ENCODE assay signal across 13 cellular contexts in the genomic region with DNA sequence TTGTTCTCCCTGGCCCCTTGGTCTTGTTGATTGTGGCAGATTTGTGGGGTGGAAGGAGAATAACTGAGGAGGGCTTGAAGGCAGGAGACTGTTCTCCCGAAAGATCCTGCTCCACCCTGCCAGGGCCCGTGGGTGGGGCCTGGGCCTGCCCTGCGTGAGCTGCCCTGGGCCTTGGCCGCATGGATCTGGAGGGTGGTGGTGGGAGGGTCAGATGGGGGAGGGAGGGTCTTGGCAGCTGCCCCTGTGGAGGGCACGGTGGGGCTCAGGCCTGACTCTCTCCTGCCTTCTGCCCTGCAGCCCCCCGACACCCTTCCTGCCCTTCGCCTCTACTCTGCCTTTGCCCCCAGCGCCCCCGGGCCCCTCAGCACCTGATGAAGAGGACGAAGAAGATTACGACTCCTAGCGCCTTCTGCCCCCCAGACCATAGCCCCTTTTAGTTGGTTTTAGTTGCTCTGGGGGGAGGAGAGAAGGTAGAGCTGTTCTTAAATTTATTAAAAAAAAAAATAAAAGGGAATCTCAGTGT. TPM values are rescaled to one million over a fixed set of nuclear protein-coding genes. Genes with fewer than 3 reads are reported as not detected.
DNase-seq lines count a peak whose midpoint lies in the region; ATAC-seq, FAIRE-seq and TF ChIP-seq lines count a peak whose summit lies in the region.
"Had no signal": no experiment of that assay in that cellular context is flagged by ENCODE, and none has a peak within 500 bp of the region (broad histone marks: within the 10 kb centered on the region; RNA-seq: fewer than 3 reads in every experiment).

No MANE protein-coding gene starts in this region.

- H3K9me3 ChIP-seq in A549 (no peaks in the 10 kb centered on the region), DND-41 (ENCODE audit: insufficient read depth, low read length, severe bottlenecking) (no peaks in the 10 kb centered on the region)

- no peak for TF ChIP-seq EP300 in A549 (IDR thresholded peaks at IDR 0.05)

- H3K4me3 ChIP-seq in A549 (no peak overlapping the region), DND-41 (ENCODE audit: low read depth in 1 of 2, low read length in 2 of 2) (peak overlapping the region in 1 of 2 experiments; percentile 84; a peak in 2 of 4 replicates), brain microvascular endothelial cell (ENCODE audit: low read depth, low read length) (no peak overlapping the region)

- H3K4me3 Mint-ChIP-seq in activated naive CD8-positive, alpha-beta T cell treated with anti-CD3 and anti-CD28 coated beads for 36 hours, result peak overlapping the region; percentile 95
- peak overlapping the region; percentile 41 for H3K4me3 Mint-ChIP-seq in memory B cell

- no peak for TF ChIP-seq POLR2A in A549 (IDR thresholded peaks at IDR 0.05; ENCODE audit: low read length)

- DNase-seq in A549 (ENCODE audit: low read depth in 1 of 2, low spot score in 1 of 2), result no peak
- DNase-seq in DND-41, result no peak
- DNase-seq in activated naive CD8-positive, alpha-beta T cell treated with anti-CD3 and anti-CD28 coated beads for 36 hours, result no peak
- no peak for DNase-seq in memory B cell (ENCODE audit: low spot score in 2 of 2)
- no peak for DNase-seq in cortex of kidney (lab: John Stamatoyannopoulos, UW)
- no peak for DNase-seq in brain microvascular endothelial cell
- no peak for DNase-seq in DMS153 treated with DMSO at 0.1 percent for 48 hours (lab: John Stamatoyannopoulos, UW; ENCODE audit: unreplicated experiment)
- DNase-seq: DMS79, H9, NCI-H1694 had no signal

- POLR2A ChIA-PET in A549 (lab: Yijun Ruan, JAX), result no interaction called here

- CTCF ChIA-PET in A549 (lab: Yijun Ruan, JAX), result interaction anchor here (0.7 to 31.6 kb wide), 4 partner anchors 9 to 67 kb away, joined by 3 to 618 read pairs (median 7); a partner anchor contains a TSS

- H3K4me1 Mint-ChIP-seq in activated naive CD8-positive, alpha-beta T cell treated with anti-CD3 and anti-CD28 coated beads for 36 hours, result peaks cover 23% of the 10 kb centered on the region
- H3K4me1 Mint-ChIP-seq in memory B cell, result peaks cover 15% of the 10 kb centered on the region

- H3K27me3 Mint-ChIP-seq in activated naive CD8-positive, alpha-beta T cell treated with anti-CD3 and anti-CD28 coated beads for 36 hours, result no peaks in the 10 kb centered on the region
- no peaks in the 10 kb centered on the region for H3K27me3 Mint-ChIP-seq in memory B cell

- WGBS in A549 (ENCODE audit: missing lambda C conversion rate), result 89% methylated on average over 10 of the region's 12 CpGs

- H3K27ac ChIP-seq in A549 (no peak overlapping the region; a peak in 1 of 6 replicates), DND-41 (ENCODE audit: low read length) (peak overlapping the region; percentile 0; the same call in 1 of the 2 replicates), brain microvascular endothelial cell (no peak overlapping the region)

- no peak for TF ChIP-seq RAD21 in A549 (conservative IDR thresholded peaks at IDR 0.05 in 1 of 2, IDR thresholded peaks at IDR 0.05 in 1 of 2)

- FAIRE-seq in A549 (lab: Jason Lieb, UNC), result no peak
- FAIRE-seq: colon had no signal

- no peak for TF ChIP-seq CTCF in A549 (IDR thresholded peaks at IDR 0.05)
- no peak for TF ChIP-seq CTCF in DND-41 (IDR thresholded peaks at IDR 0.05; ENCODE audit: borderline replicate concordance, extremely low read depth, low read length, poor library complexity, severe bottlenecking)
- no peak for TF ChIP-seq CTCF in brain microvascular endothelial cell (IDR thresholded peaks at IDR 0.05; ENCODE audit: low read depth, low read length, missing control alignments)

- H3K27me3 ChIP-seq in DND-41 (ENCODE audit: insufficient read depth, low read length, poor library complexity), result no peaks in the 10 kb centered on the region
- no peaks in the 10 kb centered on the region for H3K27me3 ChIP-seq in brain microvascular endothelial cell (replicated peaks)

- ATAC-seq in A549 (no peak), DND-41 (ENCODE audit: insufficient read depth, low read depth) (no peak), memory B cell (ENCODE audit: low read depth) (no peak), HG02759 (IDR thresholded peaks at IDR 0.05; ENCODE audit: unreplicated experiment) (no peak)

- in situ Hi-C loops in brain microvascular endothelial cell (cut with HindIII; ENCODE audit: low pct_ligation_motif_present, low sequenced_read_pairs), result no loop called here

- H3K36me3 ChIP-seq in DND-41 (ENCODE audit: insufficient read depth, low read length), result peaks cover 48% of the 10 kb centered on the region
- H3K36me3 ChIP-seq in brain microvascular endothelial cell (replicated peaks), result peaks cover 22% of the 10 kb centered on the region

- H3K4me1 ChIP-seq in A549, result peaks cover 32% of the 10 kb centered on the region
- H3K4me1 ChIP-seq in DND-41 (ENCODE audit: insufficient read depth, low read length), result peaks cover 33% of the 10 kb centered on the region

- H3K9me3 Mint-ChIP-seq in activated naive CD8-positive, alpha-beta T cell treated with anti-CD3 and anti-CD28 coated beads for 36 hours, result no peaks in the 10 kb centered on the region
- no peaks in the 10 kb centered on the region for H3K9me3 Mint-ChIP-seq in memory B cell
- H3K9me3 Mint-ChIP-seq: H9 had no signal

- no peak overlapping the region for H3K27ac Mint-ChIP-seq in activated naive CD8-positive, alpha-beta T cell treated with anti-CD3 and anti-CD28 coated beads for 36 hours
- no peak overlapping the region for H3K27ac Mint-ChIP-seq in memory B cell

- H4K20me1 ChIP-seq in DND-41 (ENCODE audit: insufficient read depth, low read length), result peaks cover 15% of the 10 kb centered on the region

- no peak overlapping the region for H2AFZ ChIP-seq in DND-41 (ENCODE audit: low read depth, low read length)

- H3K79me2 ChIP-seq in DND-41 (ENCODE audit: insufficient read depth, low read length), result peaks cover 36% of the 10 kb centered on the region

- peak overlapping the region; percentile 72; the same call in 1 of the 2 replicates for H3K9ac ChIP-seq in DND-41 (ENCODE audit: low read depth, low read length)

- H3K4me2 ChIP-seq in A549 (peak overlapping the region; percentile 91; the same call in 2 of the 3 replicates), DND-41 (ENCODE audit: insufficient read depth, low read length) (peak overlapping the region; percentile 90)

- peaks cover 2% of the 10 kb centered on the region for H3K36me3 Mint-ChIP-seq in activated naive CD8-positive, alpha-beta T cell treated with anti-CD3 and anti-CD28 coated beads for 36 hours
- H3K36me3 Mint-ChIP-seq in memory B cell, result peaks cover 12% of the 10 kb centered on the region

TF ChIP-seq in A549, 52 proteins besides CTCF, POLR2A, EP300 and RAD21:
- no peak for TF ChIP-seq CEBPB (IDR thresholded peaks at IDR 0.05)
- no peak for TF ChIP-seq RARB (CRISPR knock-in tag; IDR thresholded peaks at IDR 0.05)
- TF ChIP-seq PHF8 (IDR thresholded peaks at IDR 0.05; ENCODE audit: borderline replicate concordance, low read depth), result no peak
- TF ChIP-seq HOXA7 (CRISPR knock-in tag; IDR thresholded peaks at IDR 0.05), result no peak
- TF ChIP-seq, protein P1, sequence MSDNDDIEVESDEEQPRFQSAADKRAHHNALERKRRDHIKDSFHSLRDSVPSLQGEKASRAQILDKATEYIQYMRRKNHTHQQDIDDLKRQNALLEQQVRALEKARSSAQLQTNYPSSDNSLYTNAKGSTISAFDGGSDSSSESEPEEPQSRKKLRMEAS (IDR thresholded peaks at IDR 0.05), result no peak
- no peak for TF ChIP-seq SMC3 (IDR thresholded peaks at IDR 0.05)
- TF ChIP-seq MAZ (IDR thresholded peaks at IDR 0.05; ENCODE audit: borderline replicate concordance, low read depth, low read length), result no peak
- TF ChIP-seq RCOR1 (IDR thresholded peaks at IDR 0.05; ENCODE audit: low read depth, low read length), result no peak
- TF ChIP-seq MAFK (IDR thresholded peaks at IDR 0.05; ENCODE audit: partially characterized antibody), result no peak
TF ChIP-seq in A549: peak in this region for 0.

RNA-seq across cellular contexts. Expression of a gene that starts 1.9 kb away (rescaled TPM):
- polyA plus RNA-seq in A549 (2011; rRNA removed) (27.8 and 73.7 TPM in 2 replicates), A549 (2017; fragmentation: RNase III; extraction: RNeasy Plus Mini Kit Qiagen cat#74134 plus additional on column Dnase treatment) (143 to 187 TPM (median 143 TPM) in 3 replicates)
- 203 and 266 TPM in 2 replicates for polyA plus RNA-seq in A549 (2012; cell fraction: cytosol; rRNA removed)
- polyA plus RNA-seq in A549 (2012; cell fraction: nucleus; rRNA removed), result 143 and 147 TPM in 2 replicates
- 13.0 and 18.6 TPM in 2 replicates for polyA minus RNA-seq in A549 (2011; rRNA and poly(A)+ RNA removed)
- 100 to 1,000 TPM; 108 to 109 TPM for total RNA-seq in activated naive CD8-positive, alpha-beta T cell treated with anti-CD3 and anti-CD28 coated beads for 36 hours

RNA-seq across cellular contexts. Expression of a gene that starts 2.2 kb away (rescaled TPM):
- 10.6 and 17.2 TPM in 2 replicates for polyA plus RNA-seq in A549 (2011; rRNA removed)
- 44.8 and 63.9 TPM in 2 replicates for polyA plus RNA-seq in A549 (2012; cell fraction: cytosol; rRNA removed)
- polyA plus RNA-seq in A549 (2012; cell fraction: nucleus; rRNA removed), result 72.3 and 76.6 TPM in 2 replicates
- 16.5 to 23.1 TPM (median 17.0 TPM) in 3 replicates for polyA plus RNA-seq in A549 (2017; fragmentation: RNase III; extraction: RNeasy Plus Mini Kit Qiagen cat#74134 plus additional on column Dnase treatment)
- polyA minus RNA-seq in A549 (2011; rRNA and poly(A)+ RNA removed), result 17.6 and 18.3 TPM in 2 replicates
- 10 to 100 TPM; 16.8 to 16.9 TPM for total RNA-seq in activated naive CD8-positive, alpha-beta T cell treated with anti-CD3 and anti-CD28 coated beads for 36 hours

RNA-seq across cellular contexts. Expression of a gene that starts 20.9 kb away (rescaled TPM):
- 6.7 and 9.6 TPM in 2 replicates for polyA plus RNA-seq in A549 (2011; rRNA removed)
- polyA plus RNA-seq in A549 (2012; cell fraction: cytosol; rRNA removed), result 25.5 and 36.0 TPM in 2 replicates
- 52.3 and 65.0 TPM in 2 replicates for polyA plus RNA-seq in A549 (2012; cell fraction: nucleus; rRNA removed)
- 24.1 to 55.8 TPM (median 24.1 TPM) in 3 replicates for polyA plus RNA-seq in A549 (2017; fragmentation: RNase III; extraction: RNeasy Plus Mini Kit Qiagen cat#74134 plus additional on column Dnase treatment)
- polyA minus RNA-seq in A549 (2011; rRNA and poly(A)+ RNA removed), result 12.7 and 21.5 TPM in 2 replicates
- total RNA-seq in activated naive CD8-positive, alpha-beta T cell treated with anti-CD3 and anti-CD28 coated beads for 36 hours, result 10 to 100 TPM; 15.8 to 16.0 TPM

RNA-seq across cellular contexts. Expression of a gene that starts 24.2 kb away (rescaled TPM):
- polyA plus RNA-seq in A549 (2011; rRNA removed) (not detected in 2 replicates), A549 (2017; fragmentation: RNase III; extraction: RNeasy Plus Mini Kit Qiagen cat#74134 plus additional on column Dnase treatment) (not detected in 3 replicates)
- not detected in 2 replicates for polyA plus RNA-seq in A549 (2012; cell fraction: cytosol; rRNA removed)
- not detected in 2 replicates for polyA plus RNA-seq in A549 (2012; cell fraction: nucleus; rRNA removed)
- polyA minus RNA-seq in A549 (2011; rRNA and poly(A)+ RNA removed), result not detected in 2 replicates
- total RNA-seq in activated naive CD8-positive, alpha-beta T cell treated with anti-CD3 and anti-CD28 coated beads for 36 hours, result not detected
- total RNA-seq: RPMI7951 had no signal

RNA-seq across cellular contexts. Expression of a gene that starts 30.6 kb away (rescaled TPM):
- polyA plus RNA-seq in A549 (2011; rRNA removed), result 5.4 and 7.3 TPM in 2 replicates
- 66.8 and 76.8 TPM in 2 replicates for polyA plus RNA-seq in A549 (2012; cell fraction: cytosol; rRNA removed)
- 45.5 and 55.1 TPM in 2 replicates for polyA plus RNA-seq in A549 (2012; cell fraction: nucleus; rRNA removed)
- 24.3 to 35.2 TPM (median 27.5 TPM) in 3 replicates for polyA plus RNA-seq in A549 (2017; fragmentation: RNase III; extraction: RNeasy Plus Mini Kit Qiagen cat#74134 plus additional on column Dnase treatment)
- polyA minus RNA-seq in A549 (2011; rRNA and poly(A)+ RNA removed), result 1.7 and 2.4 TPM in 2 replicates
- 10 to 100 TPM; 78.5 to 81.3 TPM for total RNA-seq in activated naive CD8-positive, alpha-beta T cell treated with anti-CD3 and anti-CD28 coated beads for 36 hours
